ENCODE assay signal across 26 cellular contexts in the genomic region with DNA sequence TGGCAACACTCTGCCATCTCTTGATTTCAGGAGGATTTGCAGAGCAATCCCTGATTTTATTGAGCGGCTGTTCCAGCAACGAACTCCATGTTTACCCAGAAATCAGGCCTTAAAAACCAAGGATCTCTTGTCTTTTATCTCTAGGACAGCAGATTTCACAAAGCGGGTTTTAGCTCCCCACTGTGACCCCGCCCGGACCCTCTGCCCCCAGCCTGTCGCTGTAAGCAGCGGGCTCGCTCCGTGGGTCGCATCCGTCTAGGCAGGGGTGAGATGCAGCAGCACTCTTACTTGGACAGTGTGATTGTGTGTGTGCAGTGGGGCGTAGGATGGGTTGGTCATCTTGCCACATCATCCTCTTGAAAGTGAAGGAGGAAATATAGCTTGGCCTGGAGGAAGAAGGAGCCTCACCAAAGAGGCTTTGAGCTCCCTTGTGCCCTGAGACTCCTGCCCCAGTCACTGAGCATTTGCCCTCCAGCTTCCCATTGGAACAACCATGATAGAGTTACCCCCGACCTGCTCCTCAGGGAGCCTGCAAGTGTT.
DNase-seq lines count a peak whose midpoint lies in the region; ATAC-seq, FAIRE-seq and TF ChIP-seq lines count a peak whose summit lies in the region.
"Had no signal": no experiment of that assay in that cellular context is flagged by ENCODE, and none has a peak within 500 bp of the region (broad histone marks: within the 10 kb centered on the region; RNA-seq: fewer than 3 reads in every experiment).

No MANE protein-coding gene starts in this region.

- no peaks in the 10 kb centered on the region for H3K36me3 Mint-ChIP-seq in nephron progenitor cell (ENCODE audit: low read depth)
- H3K36me3 Mint-ChIP-seq: CD4-positive, alpha-beta memory T cell had no signal

- intact Hi-C loops in GM12878 (cut with micrococcal nuclease; ENCODE audit: unreplicated experiment) (loop anchor here (10.0 kb wide), 1 partner anchor 90 kb away; no protein-coding TSS in a partner anchor), ascending aorta (cut with DNase I) (no loop called here)

- H3K4me3 ChIP-seq in GM12878 (no peak overlapping the region), ascending aorta (no peak overlapping the region)
- H3K4me3 ChIP-seq: BLaER1 treated with 17β-estradiol and CSF1 and Interleukin-3, amounts not matched to agents 10 nM and 100 nM; GM23248; HAP-1; SJSA1 had no signal

- H3K4me1 Mint-ChIP-seq in nephron progenitor cell = peaks cover 74% of the 10 kb centered on the region
- H3K4me1 Mint-ChIP-seq: CD4-positive, alpha-beta memory T cell had no signal

- no peak for TF ChIP-seq EP300 in GM12878 (IDR thresholded peaks at IDR 0.05; ENCODE audit: borderline replicate concordance in 1 of 2, control insufficient read depth in 1 of 2, low read depth in 2 of 2, low read length in 2 of 2)

- H3K4me1 ChIP-seq in GM12878 (ENCODE audit: control insufficient read depth, insufficient read depth, low read length) (peaks cover 18% of the 10 kb centered on the region), ascending aorta (no peaks in the 10 kb centered on the region)
- H3K4me1 ChIP-seq: Caco-2, HAP-1, SJSA1 had no signal

- no peaks in the 10 kb centered on the region for H3K36me3 ChIP-seq in GM12878 (ENCODE audit: control insufficient read depth in 2 of 2, insufficient read depth in 2 of 2, low read length in 1 of 2)
- H3K36me3 ChIP-seq in ascending aorta = no peaks in the 10 kb centered on the region
- H3K36me3 ChIP-seq: BLaER1 treated with 17β-estradiol and CSF1 and Interleukin-3, amounts not matched to agents 10 nM and 100 nM; HAP-1; SJSA1 had no signal

- no peak for TF ChIP-seq POLR2A in GM12878 (IDR thresholded peaks at IDR 0.05; ENCODE audit: low read depth, low read length)

- no peaks in the 10 kb centered on the region for H3K27me3 ChIP-seq in GM12878 (replicated peaks in 1 of 2; ENCODE audit: control insufficient read depth in 2 of 2, insufficient read depth in 2 of 2, low read length in 1 of 2)
- H3K27me3 ChIP-seq in ascending aorta = no peaks in the 10 kb centered on the region
- H3K27me3 ChIP-seq: BLaER1 treated with 17β-estradiol and CSF1 and Interleukin-3, amounts not matched to agents 10 nM and 100 nM; SJSA1 had no signal

- POLR2A ChIA-PET in GM12878 (lab: Charles Lee) = no interaction called here

- no TSS peak for BruUV-seq in GM12878 (replicated peaks; lab: Mats Ljungman, UMichigan)

- CTCF ChIA-PET in GM12878 (lab: Yijun Ruan, JAX) = interaction anchor here (0.6 to 1.2 kb wide), 4 partner anchors 9 to 360 kb away, joined by 3 to 4 read pairs (median 3); no protein-coding TSS in a partner anchor

- H3K79me2 ChIP-seq in GM12878 (ENCODE audit: control insufficient read depth, insufficient read depth, low read length) = no peaks in the 10 kb centered on the region

- H3K9me3 Mint-ChIP-seq in nephron progenitor cell = no peaks in the 10 kb centered on the region
- H3K9me3 Mint-ChIP-seq: CD4-positive, alpha-beta memory T cell had no signal

- H3K27ac ChIP-seq in GM12878 (ENCODE audit: control insufficient read depth, insufficient read depth) = no peak overlapping the region
- no peak overlapping the region for H3K27ac ChIP-seq in ascending aorta
- H3K27ac ChIP-seq: 22Rv1; BLaER1 treated with 17β-estradiol and CSF1 and Interleukin-3, amounts not matched to agents 10 nM and 100 nM; GM23248; SJSA1 had no signal

- in situ Hi-C loops in GM12878 (cut with MboI) = no loop called here

- no peak overlapping the region for H2AFZ ChIP-seq in GM12878 (ENCODE audit: control insufficient read depth, low read depth, low read length)
- H2AFZ ChIP-seq: GM23248 had no signal

- no peak for TF ChIP-seq CTCF in GM12878 (IDR thresholded peaks at IDR 0.05 in 2 of 3, conservative IDR thresholded peaks at IDR 0.05 in 1 of 3; ENCODE audit: control insufficient read depth in 2 of 3, extremely low read depth in 1 of 3, insufficient read depth in 1 of 3, low read depth in 3 of 3, low read length in 3 of 3)
- TF ChIP-seq CTCF in nephron progenitor cell (IDR thresholded peaks at IDR 0.05) = no peak
- no peak for TF ChIP-seq CTCF in ascending aorta (IDR thresholded peaks at IDR 0.05)

- H3K27ac Mint-ChIP-seq in nephron progenitor cell = no peak overlapping the region
- H3K27ac Mint-ChIP-seq: CD4-positive, alpha-beta memory T cell had no signal

- WGBS in GM12878 (ENCODE audit: insufficient coverage, insufficient replicate concordance, low lambda C conversion rate, missing lambda C conversion rate) = 68% methylated on average over 13 of the region's 13 CpGs

- RAD21 ChIA-PET in GM12878 (lab: Charles Lee; ENCODE audit: unreplicated experiment) = interaction anchor here (0.6 to 1.0 kb wide), 2 partner anchors 120 to 1508 kb away, joined by 3 read pairs; no protein-coding TSS in a partner anchor

- H3K9me3 ChIP-seq in GM12878 (replicated peaks; ENCODE audit: control insufficient read depth, insufficient read depth, low read length) = no peaks in the 10 kb centered on the region
- no peaks in the 10 kb centered on the region for H3K9me3 ChIP-seq in ascending aorta
- H3K9me3 ChIP-seq: BLaER1 treated with 17β-estradiol and CSF1 and Interleukin-3, amounts not matched to agents 10 nM and 100 nM; Caco-2; HAP-1; SJSA1 had no signal

- SMC1A ChIA-PET in GM12878 (lab: Charles Lee; ENCODE audit: uncharacterized antibody, unreplicated experiment) = interaction anchor here (1.3 kb wide), 1 partner anchor 92 kb away, joined by 4 read pairs; no protein-coding TSS in a partner anchor

- H3K9ac ChIP-seq in GM12878 (ENCODE audit: control insufficient read depth, insufficient read depth, low read length) = no peak overlapping the region
- H3K9ac ChIP-seq: BLaER1 treated with 17β-estradiol and CSF1 and Interleukin-3, amounts not matched to agents 10 nM and 100 nM; GM23248 had no signal

- H3K27me3 Mint-ChIP-seq in nephron progenitor cell (ENCODE audit: low read depth, poor library complexity) = peaks cover 4% of the 10 kb centered on the region

- DNase-seq in DMS53 (lab: John Stamatoyannopoulos, UW) (peak; percentile 13), DMS53 treated with DMSO at 0.1 percent for 48 hours (lab: John Stamatoyannopoulos, UW; ENCODE audit: unreplicated experiment) (no peak), GM12878 (ENCODE audit: low read depth, low spot score) (no peak), nephron progenitor cell (peak; percentile 30), retina (peak; percentile 77), NCI-H2196 treated with DMSO at 0.1 percent for 48 hours (lab: John Stamatoyannopoulos, UW; ENCODE audit: unreplicated experiment) (no peak), ascending aorta (ENCODE audit: low spot score in 2 of 2) (no peak), NCI-H446 treated with DMSO at 0.1 percent for 48 hours (lab: John Stamatoyannopoulos, UW) (no peak)
- DNase-seq: Caco-2; CD4-positive, alpha-beta memory T cell; DMS153; GF-D8; GM23248; KG1; NCI-H1092; NCI-H1436; NCI-H187 treated with DMSO at 0.1 percent for 48 hours; NCI-H345; NCI-H524 treated with DMSO at 0.1 percent for 48 hours; OCI-M1 had no signal

- H3K4me3 Mint-ChIP-seq in nephron progenitor cell = no peak overlapping the region
- H3K4me3 Mint-ChIP-seq: CD4-positive, alpha-beta memory T cell had no signal

- ATAC-seq in GM12878 = peak; percentile 28
- ATAC-seq: Right ventricle myocardium inferior had no signal

- H4K20me1 ChIP-seq in GM12878 (ENCODE audit: control insufficient read depth, insufficient read depth) = no peaks in the 10 kb centered on the region
- H4K20me1 ChIP-seq: BLaER1 treated with 17β-estradiol and CSF1 and Interleukin-3, amounts not matched to agents 10 nM and 100 nM had no signal

- no peak for TF ChIP-seq RAD21 in GM12878 (IDR thresholded peaks at IDR 0.05; ENCODE audit: insufficient read depth, low read depth, low read length)

- no peak overlapping the region for H3K4me2 ChIP-seq in GM12878 (ENCODE audit: control insufficient read depth, insufficient read depth)

- no peak for FAIRE-seq in GM12878 (lab: Jason Lieb, UNC)
- FAIRE-seq: HTR-8/SVneo had no signal

TF ChIP-seq in GM12878, 131 proteins besides CTCF, POLR2A, EP300 and RAD21 (continues in another document):
- no peak for TF ChIP-seq CHD1 (IDR thresholded peaks at IDR 0.05; ENCODE audit: low read depth, low read length)
- TF ChIP-seq E2F4 (IDR thresholded peaks at IDR 0.05; ENCODE audit: low read depth, low read length) = no peak

Comparison
In these comparisons a context has a peak if more than half of its experiments do, and no peak if none do; other contexts are left out.
1. DNase-seq: peak in DMS53 (single experiment), nephron progenitor cell (single experiment) and retina (single experiment); none in DMS53 treated with DMSO at 0.1 percent for 48 hours (single experiment), GM12878 (single experiment), NCI-H2196 treated with DMSO at 0.1 percent for 48 hours (single experiment), ascending aorta (0 of 2) and NCI-H446 treated with DMSO at 0.1 percent for 48 hours (single experiment).